8 cellular contexts compared by ENCODE assay signal in genomic region chr11:122696662-122697061, GRCh38. TPM values are rescaled to one million over a fixed set of nuclear protein-coding genes. Genes with fewer than 3 reads are reported as not detected.
DNase-seq lines count a peak whose midpoint lies in the region; ATAC-seq and TF ChIP-seq lines count a peak whose summit lies in the region.

No MANE protein-coding gene starts in this region.

- H3K27me3 ChIP-seq in GM06990 (replicated peaks; ENCODE audit: control insufficient read depth, insufficient read depth, low read length) (no peaks in the 10 kb centered on the region; the same call in 1 of the 2 replicates), HAP-1 (ENCODE audit: low read depth) (peaks cover 9% of the 10 kb centered on the region; the same call in 1 of the 2 replicates)

- H3K4me1 ChIP-seq in HAP-1, result peaks cover 6% of the 10 kb centered on the region; the same call in 1 of the 2 replicates

- peaks cover 15% of the 10 kb centered on the region for H3K4me1 Mint-ChIP-seq in neural crest cell

- in situ Hi-C loops in HAP-1 (cut with MboI; ENCODE audit: low sequenced_read_pairs), result no loop called here
- in situ Hi-C loops in ACHN (cut with HindIII; ENCODE audit: low pct_ligation_motif_present, low pct_unique_long_range_greater_than_20kb, low sequenced_read_pairs), result no loop called here

- H3K4me3 Mint-ChIP-seq in neural crest cell, result no peak overlapping the region

- no peaks in the 10 kb centered on the region for H3K36me3 Mint-ChIP-seq in neural crest cell (ENCODE audit: low read depth)

- peak overlapping the region; percentile 35 for H3K27ac Mint-ChIP-seq in neural crest cell (ENCODE audit: unreplicated experiment)

- no peak for TF ChIP-seq POLR2A in lower leg skin (IDR thresholded peaks at IDR 0.05)

- intact Hi-C loops in lower leg skin (cut with DNase I; ENCODE audit: low total_unique reads), result no loop called here

- ATAC-seq in HG03439 (IDR thresholded peaks at IDR 0.05; ENCODE audit: unreplicated experiment) (peak; percentile 59), GM21825 (IDR thresholded peaks at IDR 0.05; ENCODE audit: unreplicated experiment) (no peak)

- no peak for TF ChIP-seq CTCF in GM06990 (IDR thresholded peaks at IDR 0.05; ENCODE audit: insufficient read depth, low read length, poor library complexity, severe bottlenecking)
- TF ChIP-seq CTCF in neural crest cell (conservative IDR thresholded peaks at IDR 0.05), result no peak
- no peak for TF ChIP-seq CTCF in lower leg skin (IDR thresholded peaks at IDR 0.05)

- 73 to 80% methylated on average over 11 of the region's 11 CpGs for WGBS in lower leg skin, 2 donors

- no peaks in the 10 kb centered on the region for H3K9me3 ChIP-seq in HAP-1

- H3K36me3 ChIP-seq in GM06990 (ENCODE audit: control insufficient read depth, insufficient read depth, low read length), result no peaks in the 10 kb centered on the region
- H3K36me3 ChIP-seq in HAP-1 (replicated peaks), result no peaks in the 10 kb centered on the region

- no peaks in the 10 kb centered on the region for H3K9me3 Mint-ChIP-seq in neural crest cell

- H3K4me3 ChIP-seq in GM06990 (replicated peaks; ENCODE audit: low read depth, low read length) (no peak overlapping the region), HAP-1 (no peak overlapping the region), lower leg skin (ENCODE audit: low read depth, poor library complexity, severe bottlenecking) (no peak overlapping the region)

- no peaks in the 10 kb centered on the region for H3K27me3 Mint-ChIP-seq in neural crest cell (ENCODE audit: low read depth)

- DNase-seq in GM06990 (ENCODE audit: extremely low read depth, insufficient read length) (peak; percentile 46), neural crest cell (ENCODE audit: low read depth, low spot score) (no peak), HAP-1 (ENCODE audit: low spot score in 2 of 2) (no peak), ACHN (no peak), lower leg skin (ENCODE audit: low spot score in 2 of 2) (no peak)
- peak; percentile 23 to 35 for DNase-seq in activated CD8-positive, alpha-beta memory T cell treated with anti-CD3 and anti-CD28 coated beads for 1 hour (ENCODE audit: extremely low read depth in 1 of 2, low read depth in 1 of 2)

RNA-seq across cellular contexts. Expression of gene UBASH3B, which starts 41.1 kb away (rescaled TPM):
- total RNA-seq in neural crest cell (6.6 and 6.8 TPM in 2 replicates), lower leg skin (10 to 100 TPM; 14.2 to 58.4 (median 35.6) TPM)

Comparison
In these comparisons a context has a peak if more than half of its experiments do, and no peak if none do; other contexts are left out.
1. DNase-seq: peak in GM06990 (single experiment) and activated CD8-positive, alpha-beta memory T cell treated with anti-CD3 and anti-CD28 coated beads for 1 hour (2 of 2); none in neural crest cell (single experiment), HAP-1 (0 of 2), ACHN (single experiment) and lower leg skin (0 of 2).